In the genomic region with DNA sequence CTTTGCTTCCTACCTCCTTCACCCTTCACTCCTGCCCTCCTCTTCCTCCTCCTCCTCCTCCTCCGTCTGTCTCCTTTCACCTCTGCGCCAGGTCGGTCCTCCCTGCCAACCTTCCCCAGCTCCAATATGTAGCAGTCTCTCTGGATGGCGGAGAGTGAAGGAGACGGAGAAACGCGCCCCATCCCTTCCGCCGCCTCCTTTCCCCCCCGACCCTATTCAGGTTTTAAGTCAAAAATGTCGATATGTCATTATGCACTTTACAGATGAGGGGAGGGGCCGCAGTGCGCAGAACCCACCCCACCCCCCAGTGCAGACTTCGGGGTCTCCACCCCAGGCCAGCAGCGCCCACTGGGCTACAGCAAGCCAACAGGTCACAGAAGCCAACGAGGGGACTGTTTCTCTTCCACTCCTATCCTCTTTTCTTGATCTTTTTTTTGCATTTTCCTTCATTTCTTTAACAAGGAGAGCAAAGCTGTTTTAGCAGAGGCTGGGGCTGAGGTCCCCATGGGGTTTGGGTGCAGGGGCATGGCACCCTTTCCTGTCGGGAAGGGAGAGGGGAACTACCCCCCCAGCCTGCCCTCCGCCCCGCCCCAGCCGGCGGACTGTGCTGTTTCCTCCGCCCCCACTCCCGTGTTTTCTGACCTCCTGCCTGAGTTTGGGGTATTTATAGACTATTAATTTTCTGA, we compare ENCODE assay signal across 9 cellular contexts. TPM values are rescaled to one million over a fixed set of nuclear protein-coding genes. Genes with fewer than 3 reads are reported as not detected.
A peak's percentile ranks its signal among the peaks of the same experiment; 100 is the strongest.
DNase-seq lines count a peak whose midpoint lies in the region; ATAC-seq and TF ChIP-seq lines count a peak whose summit lies in the region.
"Had no signal": no experiment of that assay in that cellular context is flagged by ENCODE, and none has a peak within 500 bp of the region (broad histone marks: within the 10 kb centered on the region; RNA-seq: fewer than 3 reads in every experiment).

No MANE protein-coding gene starts in this region.

- H3K27me3 ChIP-seq in fibroblast of lung (ENCODE audit: control insufficient read depth, insufficient read depth, low read length) = no peaks in the 10 kb centered on the region

- POLR2A ChIA-PET in RWPE1 (lab: Yijun Ruan, JAX; ENCODE audit: low non-redundant PET) = no interaction called here

- H3K4me3 ChIP-seq in fibroblast of lung (replicated peaks in 1 of 4; ENCODE audit: control extremely low read depth in 1 of 4, insufficient read depth in 1 of 4, low read depth in 3 of 4, low read length in 4 of 4) (no peak overlapping the region), skin epidermis (no peak overlapping the region)

- H3K9me3 ChIP-seq in fibroblast of lung (ENCODE audit: control insufficient read depth, insufficient read depth, low read depth, low read length) = no peaks in the 10 kb centered on the region

- H3K27me3 Mint-ChIP-seq in Calu3 (ENCODE audit: unreplicated experiment) = no peaks in the 10 kb centered on the region

- TF ChIP-seq CTCF in Calu3 (IDR thresholded peaks at IDR 0.05; ENCODE audit: unreplicated experiment) (no peak), RWPE1 (conservative IDR thresholded peaks at IDR 0.05; ENCODE audit: low read depth) (no peak), fibroblast of lung (conservative IDR thresholded peaks at IDR 0.05 in 1 of 2, IDR thresholded peaks at IDR 0.05 in 1 of 2; ENCODE audit: low read depth in 1 of 2, low read length in 2 of 2) (no peak)

- H3K27ac Mint-ChIP-seq in Calu3 (ENCODE audit: unreplicated experiment) = peak overlapping the region; percentile 97

- CTCF ChIA-PET in Calu3 (lab: Charles Lee) (no interaction called here), RWPE1 (lab: Yijun Ruan, JAX) (interaction anchor here (0.6 kb wide), 1 partner anchor 21 kb away, joined by 3 read pairs; no protein-coding TSS in a partner anchor)

- H3K4me1 ChIP-seq in fibroblast of lung (ENCODE audit: control insufficient read depth, extremely low read depth, insufficient read depth, low read length) = peaks cover 55% of the 10 kb centered on the region

- no peak overlapping the region for H3K4me2 ChIP-seq in fibroblast of lung (ENCODE audit: extremely low read depth, insufficient read depth, low read length)

- no peak overlapping the region for H2AFZ ChIP-seq in fibroblast of lung (ENCODE audit: low read length)

- peaks cover 97% of the 10 kb centered on the region for H3K36me3 Mint-ChIP-seq in Calu3 (ENCODE audit: insufficient read depth, unreplicated experiment)

- no TSS peak for BruUV-seq in Calu3 (replicated peaks; lab: Mats Ljungman, UMichigan)

- no peak for ATAC-seq in HG03135 (IDR thresholded peaks at IDR 0.05; ENCODE audit: unreplicated experiment)

- peak overlapping the region; percentile 100 for H3K27ac ChIP-seq in RWPE1
- H3K27ac ChIP-seq in fibroblast of lung (ENCODE audit: insufficient read depth, low read length) = peak overlapping the region; percentile 54
- H3K27ac ChIP-seq in skin epidermis = peak overlapping the region in 19 of 21 experiments; percentile 21 to 99 (median 95)

- no peak for DNase-seq in Calu3
- DNase-seq in RWPE1 (ENCODE audit: low spot score) = no peak
- no peak for DNase-seq in fibroblast of lung (ENCODE audit: low read depth in 2 of 2)
- DNase-seq in NCI-H69 (lab: John Stamatoyannopoulos, UW) = no peak
- DNase-seq in NCI-H446 treated with DMSO at 0.1 percent for 48 hours (lab: John Stamatoyannopoulos, UW) = no peak
- no peak for DNase-seq in HPDE6-E6E7 (ENCODE audit: extremely low spot score)
- DNase-seq: NCI-H1092 treated with DMSO at 0.1 percent for 48 hours had no signal

- H3K9ac ChIP-seq in fibroblast of lung (ENCODE audit: insufficient read depth, low read length) = no peak overlapping the region

- H3K36me3 ChIP-seq in fibroblast of lung (ENCODE audit: control insufficient read depth, insufficient read depth, low read length) = peaks cover 41% of the 10 kb centered on the region

- no peak overlapping the region for H3K4me3 Mint-ChIP-seq in Calu3 (ENCODE audit: low read depth, unreplicated experiment)

- H3K79me2 ChIP-seq in fibroblast of lung (ENCODE audit: control insufficient read depth, insufficient read depth, low read length) = peaks cover 45% of the 10 kb centered on the region

- H4K20me1 ChIP-seq in fibroblast of lung (ENCODE audit: control insufficient read depth, extremely low read depth, insufficient read depth, low read length) = no peaks in the 10 kb centered on the region

- intact Hi-C loops in Calu3 (cut with micrococcal nuclease; ENCODE audit: unreplicated experiment) = no loop called here

- peaks cover 23% of the 10 kb centered on the region for H3K4me1 Mint-ChIP-seq in Calu3 (ENCODE audit: low read depth, unreplicated experiment)

- no peaks in the 10 kb centered on the region for H3K9me3 Mint-ChIP-seq in Calu3 (ENCODE audit: low read depth, unreplicated experiment)

RNA-seq across cellular contexts. Expression of a gene that starts 9.2 kb away (rescaled TPM):
- total RNA-seq in Calu3 (2022) (61.8 and 72.4 TPM in 2 replicates), fibroblast of lung (13.6 and 18.8 TPM in 2 replicates)
- polyA plus RNA-seq in fibroblast of lung = 12.0 and 18.0 TPM in 2 replicates
- 30.3 and 40.2 TPM in 2 replicates for polyA plus RNA-seq in fibroblast of lung (2012)
- polyA minus RNA-seq in fibroblast of lung (ENCODE audit: low replicate concordance) = 27.6 and 36.6 TPM in 2 replicates

RNA-seq across cellular contexts. Expression of a gene that starts 11.5 kb away (rescaled TPM):
- 102 and 112 TPM in 2 replicates for total RNA-seq in Calu3 (2022)
- 104 and 110 TPM in 2 replicates for total RNA-seq in fibroblast of lung
- 260 and 298 TPM in 2 replicates for polyA plus RNA-seq in fibroblast of lung
- polyA plus RNA-seq in fibroblast of lung (2012) = 315 and 327 TPM in 2 replicates
- polyA minus RNA-seq in fibroblast of lung (ENCODE audit: low replicate concordance) = 45.9 and 74.1 TPM in 2 replicates

RNA-seq across cellular contexts. Expression of a gene that starts 16.1 kb away (rescaled TPM):
- total RNA-seq in Calu3 (2022) (86.6 and 91.8 TPM in 2 replicates), fibroblast of lung (13.4 and 20.5 TPM in 2 replicates)
- polyA plus RNA-seq in fibroblast of lung = 53.8 and 79.8 TPM in 2 replicates
- 174 and 278 TPM in 2 replicates for polyA plus RNA-seq in fibroblast of lung (2012)
- 23.2 and 31.0 TPM in 2 replicates for polyA minus RNA-seq in fibroblast of lung (ENCODE audit: low replicate concordance)

RNA-seq across cellular contexts. Expression of a gene that starts 17.7 kb away (rescaled TPM):
- total RNA-seq in Calu3 (2022) (32.9 and 34.4 TPM in 2 replicates), fibroblast of lung (22.5 and 24.7 TPM in 2 replicates)
- 16.1 and 23.7 TPM in 2 replicates for polyA plus RNA-seq in fibroblast of lung
- 34.6 and 64.3 TPM in 2 replicates for polyA plus RNA-seq in fibroblast of lung (2012)
- polyA minus RNA-seq in fibroblast of lung (ENCODE audit: low replicate concordance) = 12.0 and 14.1 TPM in 2 replicates

RNA-seq across cellular contexts. Expression of a gene that starts 19.8 kb away (rescaled TPM):
- total RNA-seq in Calu3 (2022) = 4.2 and 5.7 TPM in 2 replicates
- total RNA-seq in fibroblast of lung = 1.5 TPM in 2 replicates
- polyA plus RNA-seq in fibroblast of lung = 0.31 and 1.0 TPM in 2 replicates
- polyA plus RNA-seq in fibroblast of lung (2012) = 2.1 and 5.0 TPM in 2 replicates
- polyA minus RNA-seq in fibroblast of lung (ENCODE audit: low replicate concordance) = 0.94 and 3.6 TPM in 2 replicates
